8 cellular contexts compared by ENCODE assay signal in the genomic region with DNA sequence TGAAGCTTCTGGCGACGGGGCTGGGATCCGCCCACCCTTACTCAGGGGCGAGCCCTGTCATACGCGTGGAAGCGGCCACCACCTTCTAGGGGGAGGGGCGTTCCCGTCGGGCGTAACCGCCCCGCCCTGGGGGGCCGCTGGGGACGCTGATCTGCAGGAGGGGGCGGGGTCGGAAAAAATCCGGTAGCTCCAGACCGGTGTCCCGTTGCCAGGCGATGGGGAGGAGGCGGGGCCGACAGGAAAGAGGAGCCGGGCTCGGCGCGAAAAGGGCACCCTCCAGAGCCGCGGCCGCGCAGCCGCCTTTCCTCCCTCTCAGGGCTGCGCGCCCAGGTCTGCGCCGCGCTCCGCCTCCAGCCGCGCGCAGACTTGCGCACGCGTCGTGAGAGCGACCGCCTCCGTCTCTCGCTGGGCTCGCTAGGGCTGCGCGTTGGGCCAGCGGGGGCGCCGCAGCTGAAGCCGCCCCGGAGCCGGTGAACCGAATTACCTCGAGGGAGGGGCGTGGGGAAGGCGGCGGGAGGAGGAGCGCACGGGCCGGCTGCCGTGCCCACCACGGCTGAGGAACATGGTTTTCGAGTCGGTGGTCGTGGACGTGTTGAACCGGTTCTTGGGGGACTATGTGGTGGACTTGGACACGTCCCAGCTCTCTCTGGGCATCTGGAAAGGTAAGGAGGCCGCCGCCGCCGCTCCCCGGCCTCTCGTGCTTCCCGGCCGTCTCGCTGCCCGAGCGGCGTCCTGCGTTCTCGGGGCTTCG. TPM values are rescaled to one million over a fixed set of nuclear protein-coding genes. Genes with fewer than 3 reads are reported as not detected.
DNase-seq lines count a peak whose midpoint lies in the region; ATAC-seq and TF ChIP-seq lines count a peak whose summit lies in the region.

A gene (plus strand): TSS at position 392 of the 751 bp plus-strand sequence. CDS start 171 bp downstream, at position 563.

- H3K4me3 Mint-ChIP-seq in activated T-cell treated with anti-CD3 and anti-CD28 coated beads, Interleukin-2, amount 50 U/mL, for 24 hours, result peak within 1 kb of the TSS; percentile 92
- peak within 1 kb of the TSS; percentile 93 for H3K4me3 Mint-ChIP-seq in stimulated activated effector memory CD8-positive, alpha-beta T cell treated with anti-CD3 and anti-CD28 coated beads, Interleukin-12 subunit alpha, Interleukin-12 subunit beta, amount 100 ng/mL, for 72 hours

- H3K27me3 Mint-ChIP-seq in activated T-cell treated with anti-CD3 and anti-CD28 coated beads, Interleukin-2, amount 50 U/mL, for 24 hours, result no peaks in the 10 kb centered on the region

- H2AFZ ChIP-seq in PC-9, result peak within 1 kb of the TSS; percentile 99

- no peak for TF ChIP-seq POLR2A in esophagus muscularis mucosa (IDR thresholded peaks at IDR 0.05; ENCODE audit: low read depth)

- BruUV-seq in PC-9 (replicated peaks; lab: Mats Ljungman, UMichigan), result no TSS peak

- H3K79me2 ChIP-seq in PC-9 (ENCODE audit: low read depth), result peaks cover 49% of the 10 kb centered on the region

- H3K4me1 ChIP-seq in PC-9 (replicated peaks; ENCODE audit: insufficient read depth) (peaks cover 31% of the 10 kb centered on the region), esophagus muscularis mucosa (peaks cover 0 to 24% (median 19%) of the 10 kb centered on the region in 4 donors)

- intact Hi-C loops in PC-9 (cut with micrococcal nuclease; ENCODE audit: unreplicated experiment), result loop anchor here (1.0 to 5.0 kb wide), 3 partner anchors 412 to 1120 kb away; a partner anchor contains a TSS
- intact Hi-C loops in esophagus muscularis mucosa (cut with DNase I), result loop anchor here (5.0 kb wide), 1 partner anchor 40 kb away; no protein-coding TSS in a partner anchor

- TF ChIP-seq CTCF in PC-9 (conservative IDR thresholded peaks at IDR 0.05) (no peak; the same call in 1 of the 2 replicates), esophagus muscularis mucosa (IDR thresholded peaks at IDR 0.05) (peak; percentile 12 to 26 (median 22))

- no peak for TF ChIP-seq EP300 in esophagus muscularis mucosa (IDR thresholded peaks at IDR 0.05)

- CTCF ChIA-PET in PC-9 (lab: Charles Lee), result interaction anchor here (0.7 to 1.2 kb wide), 2 partner anchors 10 to 1311 kb away, joined by 3 to 6 read pairs; no protein-coding TSS in a partner anchor

- POLR2A ChIA-PET in PC-9 (lab: Charles Lee; ENCODE audit: unreplicated experiment), result interaction anchor here (0.8 kb wide), 1 partner anchor 23 kb away, joined by 5 read pairs; no protein-coding TSS in a partner anchor

- DNase-seq in DMS79 (lab: John Stamatoyannopoulos, UW) (peak; percentile 61), KBM-7 (peak; percentile 95), PC-9 (peak; percentile 84 to 97), esophagus muscularis mucosa (ENCODE audit: extremely low spot score) (peak; percentile 96), myocyte (ENCODE audit: low read depth) (peak; percentile 92)
- peak; percentile 97 for DNase-seq in activated T-cell treated with anti-CD3 and anti-CD28 coated beads, Interleukin-2, amount 50 U/mL, for 24 hours
- peak; percentile 88 to 98 for DNase-seq in stimulated activated effector memory CD8-positive, alpha-beta T cell treated with anti-CD3 and anti-CD28 coated beads, Interleukin-12 subunit alpha, Interleukin-12 subunit beta, amount 100 ng/mL, for 72 hours (ENCODE audit: low spot score in 2 of 2)

- no peaks in the 10 kb centered on the region for H3K27me3 ChIP-seq in PC-9 (ENCODE audit: insufficient read depth, low read depth)
- H3K27me3 ChIP-seq in esophagus muscularis mucosa, result no peaks in the 10 kb centered on the region

- peak within 1 kb of the TSS; percentile 92 for H3K27ac Mint-ChIP-seq in activated T-cell treated with anti-CD3 and anti-CD28 coated beads, Interleukin-2, amount 50 U/mL, for 24 hours
- peak within 1 kb of the TSS; percentile 92 for H3K27ac Mint-ChIP-seq in stimulated activated effector memory CD8-positive, alpha-beta T cell treated with anti-CD3 and anti-CD28 coated beads, Interleukin-12 subunit alpha, Interleukin-12 subunit beta, amount 100 ng/mL, for 72 hours

- no peaks in the 10 kb centered on the region for H3K9me3 Mint-ChIP-seq in activated T-cell treated with anti-CD3 and anti-CD28 coated beads, Interleukin-2, amount 50 U/mL, for 24 hours
- no peaks in the 10 kb centered on the region for H3K9me3 Mint-ChIP-seq in stimulated activated effector memory CD8-positive, alpha-beta T cell treated with anti-CD3 and anti-CD28 coated beads, Interleukin-12 subunit alpha, Interleukin-12 subunit beta, amount 100 ng/mL, for 72 hours

- ATAC-seq in GM21717 (IDR thresholded peaks at IDR 0.05; ENCODE audit: unreplicated experiment), result peak; percentile 79
- peak; percentile 90 for ATAC-seq in stimulated activated effector memory CD8-positive, alpha-beta T cell treated with anti-CD3 and anti-CD28 coated beads, Interleukin-12 subunit alpha, Interleukin-12 subunit beta, amount 100 ng/mL, for 72 hours

- H3K4me1 Mint-ChIP-seq in activated T-cell treated with anti-CD3 and anti-CD28 coated beads, Interleukin-2, amount 50 U/mL, for 24 hours (ENCODE audit: low read depth), result peaks cover 30% of the 10 kb centered on the region
- H3K4me1 Mint-ChIP-seq in stimulated activated effector memory CD8-positive, alpha-beta T cell treated with anti-CD3 and anti-CD28 coated beads, Interleukin-12 subunit alpha, Interleukin-12 subunit beta, amount 100 ng/mL, for 72 hours, result peaks cover 13% of the 10 kb centered on the region

- no peaks in the 10 kb centered on the region for H3K36me3 ChIP-seq in PC-9 (ENCODE audit: low read depth)
- H3K36me3 ChIP-seq in esophagus muscularis mucosa, result no peaks in the 10 kb centered on the region

- H3K4me3 ChIP-seq in PC-9 (peak within 1 kb of the TSS; percentile 76), esophagus muscularis mucosa (peak within 1 kb of the TSS; percentile 74 to 92 (median 87))

- peaks cover 7% of the 10 kb centered on the region; the same call in 1 of the 2 replicates for H3F3A ChIP-seq in PC-9 (ENCODE audit: insufficient read depth, low read depth)

- H3K9me3 ChIP-seq in PC-9 (ENCODE audit: insufficient read depth, low read depth), result no peaks in the 10 kb centered on the region
- H3K9me3 ChIP-seq in esophagus muscularis mucosa, result no peaks in the 10 kb centered on the region

- peaks cover 3% of the 10 kb centered on the region; the same call in 1 of the 2 replicates for H4K20me1 ChIP-seq in PC-9 (ENCODE audit: insufficient read depth)

- peaks cover 12% of the 10 kb centered on the region for H3K36me3 Mint-ChIP-seq in activated T-cell treated with anti-CD3 and anti-CD28 coated beads, Interleukin-2, amount 50 U/mL, for 24 hours (ENCODE audit: low read depth)
- H3K36me3 Mint-ChIP-seq in stimulated activated effector memory CD8-positive, alpha-beta T cell treated with anti-CD3 and anti-CD28 coated beads, Interleukin-12 subunit alpha, Interleukin-12 subunit beta, amount 100 ng/mL, for 72 hours, result peaks cover 13% of the 10 kb centered on the region

- WGBS in esophagus muscularis mucosa, result no CpG with 5 or more reads among the region's 89 CpGs

- H3K27ac ChIP-seq in PC-9, result peak within 1 kb of the TSS; percentile 44
- peak within 1 kb of the TSS; percentile 88 to 93 (median 90) for H3K27ac ChIP-seq in esophagus muscularis mucosa (replicated peaks in 1 of 4)

- H3K4me2 ChIP-seq in PC-9, result peak within 1 kb of the TSS; percentile 86

- H3K9me2 ChIP-seq in PC-9 (ENCODE audit: insufficient read depth), result no peaks in the 10 kb centered on the region

- in situ Hi-C loops in KBM-7 (cut with MboI; ENCODE audit: low pct_unique_long_range_greater_than_20kb, low sequenced_read_pairs), result no loop called here

RNA-seq across cellular contexts. Expression of the gene that starts here (rescaled TPM):
- total RNA-seq in PC-9 (2021) (37.4 and 53.9 TPM in 2 replicates), esophagus muscularis mucosa (10 to 100 TPM; 33.4 to 47.8 (median 40.7) TPM), myocyte (9.4 and 10.0 TPM in 2 replicates)
- 3.3 TPM for polyA plus RNA-seq in myocyte (2012)

Comparison
In these comparisons a context has a peak if more than half of its experiments do, and no peak if none do; other contexts are left out.
1. Peak in every context shown above with its lines: DNase-seq, ATAC-seq, H3K4me3 ChIP-seq and H3K27ac ChIP-seq.